Comparison of ENCODE assay signal across 33 cellular contexts in the genomic region with DNA sequence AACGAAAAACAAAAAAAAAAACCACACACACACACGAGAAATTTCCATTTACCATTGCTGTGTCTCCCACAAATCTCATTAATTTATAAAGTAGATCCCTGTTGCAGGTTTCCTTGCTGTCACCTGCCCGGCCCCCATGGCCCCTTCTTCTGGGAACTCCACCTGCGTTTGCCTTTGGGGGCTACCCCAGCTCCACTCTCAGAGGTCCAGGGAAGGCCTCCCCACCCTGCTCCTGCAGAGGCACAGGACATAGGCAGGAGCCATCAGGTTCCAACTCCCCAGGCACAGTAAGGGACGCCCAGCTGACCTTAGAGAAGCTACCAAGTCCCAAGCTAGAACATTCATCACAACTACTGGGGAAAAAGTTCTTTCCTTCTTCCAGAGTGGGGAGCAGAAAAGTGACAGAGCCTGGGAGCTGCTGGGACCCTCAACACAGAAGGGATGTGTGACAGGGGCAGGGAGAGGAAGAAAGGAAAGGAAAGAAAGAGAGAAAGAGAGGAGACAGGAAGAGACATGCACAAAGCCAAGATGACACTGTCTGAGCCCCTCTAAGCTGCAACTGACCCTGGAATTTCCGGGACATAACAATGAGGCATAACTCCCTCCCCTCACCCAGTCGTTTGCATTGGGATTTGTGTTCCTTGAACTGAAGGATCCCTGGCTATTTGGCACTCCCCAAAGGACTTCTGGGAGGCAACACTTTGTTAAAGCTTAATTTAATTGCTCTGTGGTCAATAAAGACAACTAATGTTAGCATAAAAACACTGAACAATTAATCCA.
"Had no signal": no experiment of that assay in that cellular context is flagged by ENCODE, and none has a peak within 500 bp of the region (broad histone marks: within the 10 kb centered on the region; RNA-seq: fewer than 3 reads in every experiment).

No MANE protein-coding gene starts in this region.

- H3K4me3 ChIP-seq: adrenal gland, body of pancreas, breast epithelium, SJCRH30 had no signal

- H3K4me1 Mint-ChIP-seq: activated CD4-positive, alpha-beta T cell treated with anti-CD3 and anti-CD28 coated beads for 36 hours; activated CD4-positive, alpha-beta T cell treated with anti-CD3 and anti-CD28 coated beads, Interleukin-2, amount 10 ng/mL, durations not matched to agents 7 days and 5 days had no signal

- ATAC-seq: activated CD4-positive, alpha-beta T cell treated with anti-CD3 and anti-CD28 coated beads for 36 hours; activated CD4-positive, CD25-positive, alpha-beta regulatory T cell treated with anti-CD3 and anti-CD28 coated beads, Interleukin-2, amount 50 U/mL, for 24 hours; activated CD8-positive, alpha-beta T cell treated with anti-CD3 and anti-CD28 coated beads, Interleukin-2, amount 10 ng/mL, durations not matched to agents 7 days and 5 days; activated naive CD4-positive, alpha-beta T cell treated with anti-CD3 and anti-CD28 coated beads, Interleukin-2, amount 50 U/mL, for 72 hours; activated T-cell treated with anti-CD3 and anti-CD28 coated beads, Interleukin-2, amount 50 U/mL, for 4 hours; body of pancreas; WTC11 had no signal

- DNase-seq: activated CD4-positive, alpha-beta T cell treated with anti-CD3 and anti-CD28 coated beads for 36 hours; activated CD4-positive, alpha-beta T cell treated with anti-CD3 and anti-CD28 coated beads, Interleukin-2, amount 10 ng/mL, durations not matched to agents 7 days and 5 days; activated CD4-positive, alpha-beta T cell treated with anti-CD3 and anti-CD28 coated beads, Interleukin-2, amount 50 U/mL, for 48 hours; activated CD8-positive, alpha-beta T cell treated with anti-CD3 and anti-CD28 coated beads, Interleukin-2, amount 10 ng/mL, durations not matched to agents 7 days and 5 days; activated gamma-delta T cell treated with Interleukin-2 at 50 U/mL for 16 hours; activated naive CD4-positive, alpha-beta T cell treated with anti-CD3 and anti-CD28 coated beads for 36 hours; activated T-cell treated with anti-CD3 and anti-CD28 coated beads, Interleukin-2, amount 50 U/mL, for 4 hours; adrenal gland; body of pancreas; caudate nucleus; MM.1S; MV-4-11; NCI-H1092; NCI-H187; NCI-H2029 treated with DMSO at 0.1 percent for 48 hours; NCI-H2107; NCI-H2171; NCI-H510A; NCI-H526; NCI-H748 treated with DMSO at 0.1 percent for 48 hours; NK-92 treated with Interleukin-12 subunit alpha and Interleukin-12 subunit beta, amount 100 ng/mL, for 24 hours; OCI-M1; SHP77; SJCRH30; SK-N-SH had no signal

- H3K36me3 ChIP-seq: adrenal gland, breast epithelium, SJCRH30 had no signal

- H3K4me1 ChIP-seq: adrenal gland, body of pancreas, breast epithelium, SJCRH30 had no signal

- H3K9me3 ChIP-seq: adrenal gland, body of pancreas, SJCRH30, SK-N-SH had no signal

- H3K36me3 Mint-ChIP-seq: activated naive CD4-positive, alpha-beta T cell treated with anti-CD3 and anti-CD28 coated beads, Interleukin-2, amount 50 U/mL, for 72 hours had no signal

- H3K27me3 Mint-ChIP-seq: activated CD4-positive, alpha-beta T cell treated with anti-CD3 and anti-CD28 coated beads, Interleukin-2, amount 10 ng/mL, durations not matched to agents 7 days and 5 days had no signal

- H3K4me3 Mint-ChIP-seq: activated CD4-positive, alpha-beta T cell treated with anti-CD3 and anti-CD28 coated beads for 36 hours; activated CD4-positive, alpha-beta T cell treated with anti-CD3 and anti-CD28 coated beads, Interleukin-2, amount 10 ng/mL, durations not matched to agents 7 days and 5 days; activated CD8-positive, alpha-beta T cell treated with anti-CD3 and anti-CD28 coated beads, Interleukin-2, amount 10 ng/mL, durations not matched to agents 7 days and 5 days; activated naive CD4-positive, alpha-beta T cell treated with anti-CD3 and anti-CD28 coated beads for 36 hours; activated T-cell treated with anti-CD3 and anti-CD28 coated beads, Interleukin-2, amount 50 U/mL, for 4 hours; activated T-helper 1 cell treated with anti-CD3 and anti-CD28 coated beads, Interleukin-12 subunit alpha, Interleukin-12 subunit beta, Interleukin-2, Interleukin-4 antibody, amounts not matched to agents 30 ng/mL and 10 ng/mL and 1 ng/mL, durations not matched to agents 14 hours and 24 hours and 36 hours; T-helper 1 cell treated with Interleukin-12 subunit alpha and Interleukin-12 subunit beta and Interleukin-4 antibody, amounts not matched to agents 30 μg/mL and 1 μg/mL, for 36 hours; T-helper 2 cell treated with Interferon-gamma antibody and Interleukin-4, amounts not matched to agents 5 μg/mL and 100 μg/mL, for 36 hours; WTC11 had no signal

- H3K9me3 Mint-ChIP-seq: activated CD4-positive, alpha-beta T cell treated with anti-CD3 and anti-CD28 coated beads, Interleukin-2, amount 10 ng/mL, durations not matched to agents 7 days and 5 days; activated naive CD4-positive, alpha-beta T cell treated with anti-CD3 and anti-CD28 coated beads for 36 hours; activated naive CD4-positive, alpha-beta T cell treated with anti-CD3 and anti-CD28 coated beads, Interleukin-2, amount 50 U/mL, for 72 hours; activated T-cell treated with anti-CD3 and anti-CD28 coated beads, Interleukin-2, amount 50 U/mL, for 4 hours; activated T-helper 1 cell treated with anti-CD3 and anti-CD28 coated beads, Interleukin-12 subunit alpha, Interleukin-12 subunit beta, Interleukin-2, Interleukin-4 antibody, amounts not matched to agents 30 ng/mL and 10 ng/mL and 1 ng/mL, durations not matched to agents 14 hours and 24 hours and 36 hours; T-helper 1 cell treated with Interleukin-12 subunit alpha and Interleukin-12 subunit beta and Interleukin-4 antibody, amounts not matched to agents 30 μg/mL and 1 μg/mL, for 36 hours; T-helper 2 cell treated with Interferon-gamma antibody and Interleukin-4, amounts not matched to agents 5 μg/mL and 100 μg/mL, for 36 hours had no signal

- H3K27ac Mint-ChIP-seq: activated CD4-positive, alpha-beta T cell treated with anti-CD3 and anti-CD28 coated beads for 36 hours; activated CD4-positive, alpha-beta T cell treated with anti-CD3 and anti-CD28 coated beads, Interleukin-2, amount 10 ng/mL, durations not matched to agents 7 days and 5 days; activated CD8-positive, alpha-beta T cell treated with anti-CD3 and anti-CD28 coated beads, Interleukin-2, amount 10 ng/mL, durations not matched to agents 7 days and 5 days; activated naive CD4-positive, alpha-beta T cell treated with anti-CD3 and anti-CD28 coated beads for 36 hours; activated naive CD4-positive, alpha-beta T cell treated with anti-CD3 and anti-CD28 coated beads, Interleukin-2, amount 50 U/mL, for 72 hours; activated T-helper 1 cell treated with anti-CD3 and anti-CD28 coated beads, Interleukin-12 subunit alpha, Interleukin-12 subunit beta, Interleukin-2, Interleukin-4 antibody, amounts not matched to agents 30 ng/mL and 10 ng/mL and 1 ng/mL, durations not matched to agents 14 hours and 24 hours and 36 hours; T-helper 1 cell treated with Interleukin-12 subunit alpha and Interleukin-12 subunit beta and Interleukin-4 antibody, amounts not matched to agents 30 μg/mL and 1 μg/mL, for 36 hours; T-helper 2 cell treated with Interferon-gamma antibody and Interleukin-4, amounts not matched to agents 5 μg/mL and 100 μg/mL, for 36 hours; WTC11 had no signal

- H3K9me2 ChIP-seq: SK-N-SH had no signal

- H3K4me2 ChIP-seq: KMS-11, SK-N-SH had no signal

- H3K27me3 ChIP-seq: body of pancreas, breast epithelium had no signal

- H3K27ac ChIP-seq: adrenal gland, body of pancreas, breast epithelium, KMS-11, SJCRH30 had no signal
